Comparison of ENCODE assay signal across 8 cellular contexts in genomic region chr5:81301221-81302015, GRCh38. TPM values are rescaled to one million over a fixed set of nuclear protein-coding genes. Genes with fewer than 3 reads are reported as not detected.
A peak's percentile ranks its signal among the peaks of the same experiment; 100 is the strongest.
DNase-seq lines count a peak whose midpoint lies in the region; ATAC-seq, FAIRE-seq and TF ChIP-seq lines count a peak whose summit lies in the region.

TSS of gene ZCCHC9 (plus strand) at chr5:81301587. CDS start at chr5:81304758, 3,171 bp downstream.

- TF ChIP-seq EP300 in esophagus muscularis mucosa (IDR thresholded peaks at IDR 0.05), result no peak

- H3K4me1 ChIP-seq in DOHH2 (ENCODE audit: control insufficient read depth, low read length) (peaks cover 30% of the 10 kb centered on the region), KMS-11 (ENCODE audit: low read depth, poor library complexity, severe bottlenecking) (peaks cover 25% of the 10 kb centered on the region), esophagus muscularis mucosa (peaks cover 17 to 49% (median 43%) of the 10 kb centered on the region in 4 donors), muscle layer of duodenum (ENCODE audit: control insufficient read depth in 1 of 2, insufficient read depth in 2 of 2, low read length in 2 of 2) (peaks cover 6 to 13% of the 10 kb centered on the region in 2 donors)

- DNase-seq in RCC 7860 (ENCODE audit: low spot score), result peak; percentile 69
- peak; percentile 94 for DNase-seq in activated T-cell treated with anti-CD3 and anti-CD28 coated beads, Interleukin-2, amount 50 U/mL, for 72 hours
- DNase-seq in esophagus muscularis mucosa (ENCODE audit: extremely low spot score), result peak; percentile 98
- peak; percentile 88 to 89 for DNase-seq in stimulated activated CD8-positive, alpha-beta memory T cell treated with anti-CD3 and anti-CD28 coated beads, Interleukin-7, amount 100 ng/mL, for 4 hours (ENCODE audit: low read depth in 2 of 2)

- H3K36me3 Mint-ChIP-seq in activated T-cell treated with anti-CD3 and anti-CD28 coated beads, Interleukin-2, amount 50 U/mL, for 72 hours (ENCODE audit: insufficient read depth in 2 of 2), result peaks cover 4 to 8% of the 10 kb centered on the region in 2 donors

- TF ChIP-seq POLR2A in esophagus muscularis mucosa (IDR thresholded peaks at IDR 0.05; ENCODE audit: low read depth), result no peak

- H3K4me3 Mint-ChIP-seq in activated T-cell treated with anti-CD3 and anti-CD28 coated beads, Interleukin-2, amount 50 U/mL, for 72 hours, result peak within 1 kb of the TSS; percentile 89 to 100

- H3K4me1 Mint-ChIP-seq in activated T-cell treated with anti-CD3 and anti-CD28 coated beads, Interleukin-2, amount 50 U/mL, for 72 hours (ENCODE audit: low read depth), result peaks cover 64% of the 10 kb centered on the region

- under 1% methylated on average over 29 of the region's 54 CpGs for WGBS in esophagus muscularis mucosa

- peak; percentile 27 for TF ChIP-seq CTCF in DOHH2 (IDR thresholded peaks at IDR 0.05; ENCODE audit: low read depth, low read length, poor library complexity, severe bottlenecking)
- TF ChIP-seq CTCF in KMS-11 (conservative IDR thresholded peaks at IDR 0.05; ENCODE audit: low read depth, low read length), result no peak
- peak; percentile 14 to 38 (median 26) for TF ChIP-seq CTCF in esophagus muscularis mucosa (IDR thresholded peaks at IDR 0.05)

- H3K9me3 Mint-ChIP-seq in activated T-cell treated with anti-CD3 and anti-CD28 coated beads, Interleukin-2, amount 50 U/mL, for 72 hours, result no peaks in the 10 kb centered on the region

- peak; percentile 96 for ATAC-seq in GM21737 (IDR thresholded peaks at IDR 0.05; ENCODE audit: unreplicated experiment)
- peak; percentile 93 to 96 for ATAC-seq in activated T-cell treated with anti-CD3 and anti-CD28 coated beads, Interleukin-2, amount 50 U/mL, for 72 hours (replicated peaks in 1 of 2)

- no peaks in the 10 kb centered on the region for H3K9me3 ChIP-seq in DOHH2 (ENCODE audit: control insufficient read depth, insufficient read depth, low read length)
- H3K9me3 ChIP-seq in esophagus muscularis mucosa, result no peaks in the 10 kb centered on the region
- H3K9me3 ChIP-seq in muscle layer of duodenum (ENCODE audit: control insufficient read depth in 1 of 2, low read length in 2 of 2), result no peaks in the 10 kb centered on the region

- H3K27ac Mint-ChIP-seq in activated T-cell treated with anti-CD3 and anti-CD28 coated beads, Interleukin-2, amount 50 U/mL, for 72 hours, result peak within 1 kb of the TSS; percentile 76

- H3K79me2 ChIP-seq in DOHH2 (ENCODE audit: control insufficient read depth, low read length) (peaks cover 64% of the 10 kb centered on the region), KMS-11 (ENCODE audit: insufficient read depth, low read depth) (no peaks in the 10 kb centered on the region)

- intact Hi-C loops in esophagus muscularis mucosa (cut with DNase I), result loop anchor here (5.0 to 10.0 kb wide), 3 partner anchors 69 to 617 kb away; partner anchors contain the start of gene CKMT2

- peak within 1 kb of the TSS; percentile 71 for H3K4me2 ChIP-seq in DOHH2 (ENCODE audit: low read length)
- peak within 1 kb of the TSS; percentile 47; the same call in 1 of the 2 replicates for H3K4me2 ChIP-seq in KMS-11

- H3K27me3 ChIP-seq in DOHH2 (ENCODE audit: control insufficient read depth, low read length) (no peaks in the 10 kb centered on the region), KMS-11 (ENCODE audit: insufficient read depth, low read depth) (no peaks in the 10 kb centered on the region), esophagus muscularis mucosa (no peaks in the 10 kb centered on the region), muscle layer of duodenum (ENCODE audit: low read depth, low read length) (no peaks in the 10 kb centered on the region)

- no peaks in the 10 kb centered on the region for H3K27me3 Mint-ChIP-seq in activated T-cell treated with anti-CD3 and anti-CD28 coated beads, Interleukin-2, amount 50 U/mL, for 72 hours (ENCODE audit: low read depth)

- no peaks in the 10 kb centered on the region; the same call in 1 of the 2 replicates for H3F3A ChIP-seq in DOHH2 (ENCODE audit: control insufficient read depth, insufficient read depth)

- H3K4me3 ChIP-seq in DOHH2 (ENCODE audit: low read length) (peak within 1 kb of the TSS; percentile 96), KMS-11 (IDR thresholded peaks at IDR 0.05; ENCODE audit: insufficient read depth, low read depth, low read length) (no peak within 1 kb of the TSS), esophagus muscularis mucosa (peak within 1 kb of the TSS; percentile 73 to 90 (median 78)), muscle layer of duodenum (ENCODE audit: low read depth in 1 of 2, low read length in 2 of 2) (peak within 1 kb of the TSS; percentile 89 to 91)

- H4K20me1 ChIP-seq in DOHH2 (ENCODE audit: control insufficient read depth, insufficient read depth, low read depth, low read length), result no peaks in the 10 kb centered on the region
- H4K20me1 ChIP-seq in KMS-11 (ENCODE audit: insufficient read depth), result no peaks in the 10 kb centered on the region

- H3K9ac ChIP-seq in KMS-11, result peak within 1 kb of the TSS; percentile 56; the same call in 1 of the 2 replicates

- H3K27ac ChIP-seq in DOHH2 (ENCODE audit: low read depth, low read length) (peak within 1 kb of the TSS; percentile 40), KMS-11 (peak within 1 kb of the TSS; percentile 42; the same call in 1 of the 2 replicates), esophagus muscularis mucosa (replicated peaks in 1 of 4) (peak within 1 kb of the TSS; percentile 87 to 92 (median 92)), muscle layer of duodenum (ENCODE audit: low read length) (peak within 1 kb of the TSS; percentile 84)

- H2AFZ ChIP-seq in KMS-11 (ENCODE audit: low read depth), result peak within 1 kb of the TSS; percentile 80

- no peak for FAIRE-seq in RCC 7860 (lab: Jason Lieb, UNC)

- H3K9me2 ChIP-seq in DOHH2 (replicated peaks; ENCODE audit: control insufficient read depth, low read length), result no peaks in the 10 kb centered on the region

- H3K36me3 ChIP-seq in DOHH2 (ENCODE audit: control insufficient read depth, low read length) (peaks cover 19% of the 10 kb centered on the region), KMS-11 (ENCODE audit: insufficient read depth) (no peaks in the 10 kb centered on the region), esophagus muscularis mucosa (peaks cover 0 to 13% (median 8%) of the 10 kb centered on the region in 4 donors), muscle layer of duodenum (ENCODE audit: control insufficient read depth in 1 of 2, insufficient read depth in 2 of 2, low read length in 2 of 2) (peaks cover 0 to 7% of the 10 kb centered on the region in 2 donors)

RNA-seq across cellular contexts. Expression of gene ZCCHC9, which starts in this region (rescaled TPM):
- 10 to 100 TPM; 46.8 to 48.1 TPM for total RNA-seq in activated T-cell treated with anti-CD3 and anti-CD28 coated beads, Interleukin-2, amount 50 U/mL, for 72 hours
- total RNA-seq in esophagus muscularis mucosa, result 10 to 100 TPM; 18.7 to 38.6 (median 22.8) TPM

Comparison
In these comparisons a context has a peak if more than half of its experiments do, and no peak if none do; other contexts are left out.
1. H3K27ac ChIP-seq: peak in every context shown above with its lines; median percentile 92 in esophagus muscularis mucosa; 84 in muscle layer of duodenum; 42 in KMS-11; 40 in DOHH2.